Comparison of ENCODE assay signal across 1 cellular context in genomic region chr16:81448154-81449131, GRCh38.
TF ChIP-seq lines count a peak whose summit lies in the region.

No MANE protein-coding gene starts in this region.

TF ChIP-seq in HepG2, 621 proteins besides CTCF, POLR2A, EP300 and RAD21 (continued from another document and continues in another):
- TF ChIP-seq MLX (CRISPR knock-in tag; IDR thresholded peaks at IDR 0.05) = peak; percentile 93
- peak; percentile 87 for TF ChIP-seq ZNF33B (CRISPR knock-in tag; IDR thresholded peaks at IDR 0.05)
- TF ChIP-seq TRIM22 (IDR thresholded peaks at IDR 0.05) = no peak
- no peak for TF ChIP-seq ZNF879 (CRISPR knock-in tag; IDR thresholded peaks at IDR 0.05)
- no peak for TF ChIP-seq ATM (IDR thresholded peaks at IDR 0.05; ENCODE audit: borderline replicate concordance)
- no peak for TF ChIP-seq SETDB1 (CRISPR knock-in tag; IDR thresholded peaks at IDR 0.05; ENCODE audit: borderline replicate concordance)
- peak; percentile 84; the same call in 1 of the 2 replicates for TF ChIP-seq IRF9 (CRISPR knock-in tag; IDR thresholded peaks at IDR 0.05; ENCODE audit: borderline replicate concordance)
- peak; percentile 84 for TF ChIP-seq ZFP90 (CRISPR knock-in tag; IDR thresholded peaks at IDR 0.05; ENCODE audit: borderline replicate concordance)
- peak; percentile 63; the same call in 1 of the 2 replicates for TF ChIP-seq ZNF784 (CRISPR knock-in tag; IDR thresholded peaks at IDR 0.05; ENCODE audit: borderline replicate concordance)
- peak in 1 of 2 experiments; percentile 98; a peak in 2 of 4 replicates for TF ChIP-seq KLF16 (CRISPR knock-in tag; IDR thresholded peaks at IDR 0.05)
- TF ChIP-seq HNRNPL (IDR thresholded peaks at IDR 0.05; ENCODE audit: low read depth, low read length) = peak; percentile 90
- no peak for TF ChIP-seq ELK4 (CRISPR knock-in tag; IDR thresholded peaks at IDR 0.05; ENCODE audit: borderline replicate concordance)
- TF ChIP-seq ZEB1 (IDR thresholded peaks at IDR 0.05; ENCODE audit: insufficient replicate concordance, low read depth) = peak; percentile 43
- peak; percentile 70 for TF ChIP-seq PHF8 (CRISPR knock-in tag; IDR thresholded peaks at IDR 0.05)
- TF ChIP-seq ISL2 (CRISPR knock-in tag; IDR thresholded peaks at IDR 0.05) = peak; percentile 88
- TF ChIP-seq ZNF224 (CRISPR knock-in tag; IDR thresholded peaks at IDR 0.05) = 0 out of 2 replicates have a peak, but pooled peaks have one; percentile 88
- TF ChIP-seq MATR3 (CRISPR knock-in tag; IDR thresholded peaks at IDR 0.05) = no peak
- no peak for TF ChIP-seq ZSCAN30 (CRISPR knock-in tag; IDR thresholded peaks at IDR 0.05)
- peak; percentile 98; the same call in 1 of the 2 replicates for TF ChIP-seq CBX5 (CRISPR knock-in tag; IDR thresholded peaks at IDR 0.05; ENCODE audit: borderline replicate concordance)
- peak; percentile 96 for TF ChIP-seq ZNF543 (CRISPR knock-in tag; IDR thresholded peaks at IDR 0.05)
- peak; percentile 87; the same call in 1 of the 2 replicates for TF ChIP-seq ZNF670 (CRISPR knock-in tag; IDR thresholded peaks at IDR 0.05; ENCODE audit: borderline replicate concordance)
- peak; percentile 87 for TF ChIP-seq SP5 (CRISPR knock-in tag; IDR thresholded peaks at IDR 0.05; ENCODE audit: borderline replicate concordance, low read depth)
- TF ChIP-seq ZNF354B (CRISPR knock-in tag; IDR thresholded peaks at IDR 0.05) = no peak
- peak; percentile 84 for TF ChIP-seq GATAD1 (CRISPR knock-in tag; IDR thresholded peaks at IDR 0.05)
- TF ChIP-seq SRSF1 (optimal IDR thresholded peaks at IDR 0.05; ENCODE audit: low read depth, low read length) = peak; percentile 35
- peak; percentile 89 for TF ChIP-seq MAX (IDR thresholded peaks at IDR 0.05)
- TF ChIP-seq CEBPZ (IDR thresholded peaks at IDR 0.05; ENCODE audit: low read length) = no peak
- TF ChIP-seq ZNF878 (CRISPR knock-in tag; IDR thresholded peaks at IDR 0.05) = peak; percentile 97; the same call in 1 of the 2 replicates
- TF ChIP-seq E2F5 (CRISPR knock-in tag; conservative IDR thresholded peaks at IDR 0.05) = 0 out of 2 replicates have a peak, but pooled peaks have one; percentile 54
- TF ChIP-seq ZNF263 (CRISPR knock-in tag; IDR thresholded peaks at IDR 0.05) = peak; percentile 75
- TF ChIP-seq POGK (CRISPR knock-in tag; conservative IDR thresholded peaks at IDR 0.05) = peak; percentile 92
- 0 out of 2 replicates have a peak, but pooled peaks have one; percentile 33 for TF ChIP-seq SATB2 (CRISPR knock-in tag; IDR thresholded peaks at IDR 0.05)
- TF ChIP-seq ZBTB4 (CRISPR knock-in tag; IDR thresholded peaks at IDR 0.05; ENCODE audit: borderline replicate concordance) = peak; percentile 91; the same call in 1 of the 2 replicates
- TF ChIP-seq ZMAT3 (CRISPR knock-in tag; conservative IDR thresholded peaks at IDR 0.05) = peak; percentile 80
- TF ChIP-seq HOXD1 (CRISPR knock-in tag; IDR thresholded peaks at IDR 0.05) = peak; percentile 86; the same call in 1 of the 2 replicates
- TF ChIP-seq GPBP1L1 (CRISPR knock-in tag; IDR thresholded peaks at IDR 0.05) = no peak
- peak; percentile 99 for TF ChIP-seq ZNF430 (CRISPR knock-in tag; IDR thresholded peaks at IDR 0.05)
- TF ChIP-seq SIN3B (IDR thresholded peaks at IDR 0.05; ENCODE audit: low read length) = no peak
- TF ChIP-seq ZSCAN21 (CRISPR knock-in tag; IDR thresholded peaks at IDR 0.05; ENCODE audit: borderline replicate concordance) = peak; percentile 93
- TF ChIP-seq ZNF225 (CRISPR knock-in tag; IDR thresholded peaks at IDR 0.05) = 0 out of 2 replicates have a peak, but pooled peaks have one; percentile 16
- peak; percentile 44; the same call in 1 of the 2 replicates for TF ChIP-seq NR2C2 (CRISPR knock-in tag; IDR thresholded peaks at IDR 0.05; ENCODE audit: borderline replicate concordance)
- TF ChIP-seq ZNF232 (CRISPR knock-in tag; IDR thresholded peaks at IDR 0.05; ENCODE audit: borderline replicate concordance) = peak; percentile 95
- TF ChIP-seq ZNF124 (CRISPR knock-in tag; IDR thresholded peaks at IDR 0.05) = peak; percentile 93
- TF ChIP-seq MXD1 (CRISPR knock-in tag; IDR thresholded peaks at IDR 0.05) = peak; percentile 18; the same call in 1 of the 2 replicates
- TF ChIP-seq ZBTB43 (CRISPR knock-in tag; conservative IDR thresholded peaks at IDR 0.05) = peak; percentile 91; the same call in 1 of the 2 replicates
